In the genomic region with DNA sequence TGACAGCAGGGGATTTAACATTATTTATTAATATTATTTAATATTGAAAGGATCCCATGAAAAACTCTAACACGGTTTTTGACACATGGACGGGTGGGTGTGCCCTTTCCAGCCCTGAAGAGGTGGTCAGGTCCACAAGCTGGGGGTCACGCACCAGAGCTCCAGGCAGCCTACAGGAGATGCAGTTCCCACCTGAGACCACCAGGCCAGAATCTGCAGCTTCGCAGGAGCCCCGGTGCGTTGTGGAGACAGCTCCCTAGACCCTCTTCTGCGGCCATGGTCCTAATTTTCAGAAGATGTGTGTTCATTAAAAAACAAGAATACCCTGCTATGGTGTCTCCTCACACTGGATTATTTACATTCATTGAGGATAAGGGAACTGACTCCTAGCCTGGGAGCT, we compare ENCODE assay signal across 1 cellular context.
TF ChIP-seq lines count a peak whose summit lies in the region.

No MANE protein-coding gene starts in this region.

TF ChIP-seq in WTC11, 78 proteins besides CTCF, POLR2A, EP300 and RAD21:
- TF ChIP-seq SMAD4 (CRISPR knock-in tag; IDR thresholded peaks at IDR 0.05) (no peak), NFE2L1 (CRISPR knock-in tag; IDR thresholded peaks at IDR 0.05) (no peak), ZNF423 (CRISPR knock-in tag; IDR thresholded peaks at IDR 0.05) (no peak), TP53 (CRISPR knock-in tag; IDR thresholded peaks at IDR 0.05) (no peak), PRRX2 (CRISPR knock-in tag; IDR thresholded peaks at IDR 0.05) (no peak), ZNF263 (CRISPR knock-in tag; IDR thresholded peaks at IDR 0.05; ENCODE audit: low read depth) (no peak), SMAD3 (CRISPR knock-in tag; IDR thresholded peaks at IDR 0.05; ENCODE audit: borderline replicate concordance) (no peak), STAT6 (CRISPR knock-in tag; conservative IDR thresholded peaks at IDR 0.05; ENCODE audit: low read depth) (no peak)
- TF ChIP-seq, protein P1, sequence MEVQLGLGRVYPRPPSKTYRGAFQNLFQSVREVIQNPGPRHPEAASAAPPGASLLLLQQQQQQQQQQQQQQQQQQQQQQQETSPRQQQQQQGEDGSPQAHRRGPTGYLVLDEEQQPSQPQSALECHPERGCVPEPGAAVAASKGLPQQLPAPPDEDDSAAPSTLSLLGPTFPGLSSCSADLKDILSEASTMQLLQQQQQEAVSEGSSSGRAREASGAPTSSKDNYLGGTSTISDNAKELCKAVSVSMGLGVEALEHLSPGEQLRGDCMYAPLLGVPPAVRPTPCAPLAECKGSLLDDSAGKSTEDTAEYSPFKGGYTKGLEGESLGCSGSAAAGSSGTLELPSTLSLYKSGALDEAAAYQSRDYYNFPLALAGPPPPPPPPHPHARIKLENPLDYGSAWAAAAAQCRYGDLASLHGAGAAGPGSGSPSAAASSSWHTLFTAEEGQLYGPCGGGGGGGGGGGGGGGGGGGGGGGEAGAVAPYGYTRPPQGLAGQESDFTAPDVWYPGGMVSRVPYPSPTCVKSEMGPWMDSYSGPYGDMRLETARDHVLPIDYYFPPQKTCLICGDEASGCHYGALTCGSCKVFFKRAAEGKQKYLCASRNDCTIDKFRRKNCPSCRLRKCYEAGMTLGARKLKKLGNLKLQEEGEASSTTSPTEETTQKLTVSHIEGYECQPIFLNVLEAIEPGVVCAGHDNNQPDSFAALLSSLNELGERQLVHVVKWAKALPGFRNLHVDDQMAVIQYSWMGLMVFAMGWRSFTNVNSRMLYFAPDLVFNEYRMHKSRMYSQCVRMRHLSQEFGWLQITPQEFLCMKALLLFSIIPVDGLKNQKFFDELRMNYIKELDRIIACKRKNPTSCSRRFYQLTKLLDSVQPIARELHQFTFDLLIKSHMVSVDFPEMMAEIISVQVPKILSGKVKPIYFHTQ (CRISPR knock-in tag; IDR thresholded peaks at IDR 0.05) = no peak
